Comparison of ENCODE assay signal across 18 cellular contexts in genomic region chr7:40401406-40401805, GRCh38.
"Had no signal": no experiment of that assay in that cellular context is flagged by ENCODE, and none has a peak within 500 bp of the region (broad histone marks: within the 10 kb centered on the region; RNA-seq: fewer than 3 reads in every experiment).

No MANE protein-coding gene starts in this region.

- H3K27ac ChIP-seq: heart right ventricle, neural progenitor cell, pancreas, suprapubic skin, transverse colon had no signal

- H3K36me3 Mint-ChIP-seq: naive thymus-derived CD8-positive, alpha-beta T cell; neural progenitor cell had no signal

- H3K9me3 Mint-ChIP-seq: dendritic cell treated with granulocyte-macrophage colony-stimulating factor and Interleukin-4, amounts not matched to agents 40 ng/mL and 50 ng/mL, for 4 days; neural progenitor cell had no signal

- H3K9me3 ChIP-seq: mucosa of descending colon, pancreas, suprapubic skin, transverse colon had no signal

- H3K36me3 ChIP-seq: heart right ventricle, neural progenitor cell, pancreas, suprapubic skin, transverse colon had no signal

- H3K4me3 Mint-ChIP-seq: dendritic cell treated with granulocyte-macrophage colony-stimulating factor and Interleukin-4, amounts not matched to agents 40 ng/mL and 50 ng/mL, for 4 days; naive thymus-derived CD8-positive, alpha-beta T cell; neural progenitor cell had no signal

- H3K4me3 ChIP-seq: heart right ventricle, mucosa of descending colon, neural progenitor cell, pancreas, suprapubic skin, transverse colon had no signal

- DNase-seq: erythroblast; heart right ventricle; hypothalamus; kidney glomerular epithelial cell; mammary epithelial cell; mucosa of descending colon; naive thymus-derived CD8-positive, alpha-beta T cell; occipital lobe; pancreas; right cardiac atrium; small intestine; stimulated activated CD4-positive, alpha-beta T cell treated with anti-CD3 and anti-CD28 coated beads, Interleukin-12 subunit alpha, Interleukin-12 subunit beta, amount 100 ng/mL, for 4 hours; stimulated activated naive CD4-positive, alpha-beta T cell treated with Interleukin-2 at 50 U/mL for 16 hours; transverse colon had no signal

- H3K27ac Mint-ChIP-seq: dendritic cell treated with granulocyte-macrophage colony-stimulating factor and Interleukin-4, amounts not matched to agents 40 ng/mL and 50 ng/mL, for 4 days; naive thymus-derived CD8-positive, alpha-beta T cell; neural progenitor cell; progenitor cell of endocrine pancreas had no signal

- H3K27me3 ChIP-seq: heart right ventricle, neural progenitor cell, pancreas, suprapubic skin, transverse colon had no signal

- H3K4me1 ChIP-seq: neural progenitor cell, pancreas, suprapubic skin, transverse colon had no signal

- H3K4me1 Mint-ChIP-seq: naive thymus-derived CD8-positive, alpha-beta T cell; neural progenitor cell had no signal

- H3K27me3 Mint-ChIP-seq: dendritic cell treated with granulocyte-macrophage colony-stimulating factor and Interleukin-4, amounts not matched to agents 40 ng/mL and 50 ng/mL, for 4 days; progenitor cell of endocrine pancreas had no signal
